ENCODE assay signal across 2 cellular contexts in the genomic region with DNA sequence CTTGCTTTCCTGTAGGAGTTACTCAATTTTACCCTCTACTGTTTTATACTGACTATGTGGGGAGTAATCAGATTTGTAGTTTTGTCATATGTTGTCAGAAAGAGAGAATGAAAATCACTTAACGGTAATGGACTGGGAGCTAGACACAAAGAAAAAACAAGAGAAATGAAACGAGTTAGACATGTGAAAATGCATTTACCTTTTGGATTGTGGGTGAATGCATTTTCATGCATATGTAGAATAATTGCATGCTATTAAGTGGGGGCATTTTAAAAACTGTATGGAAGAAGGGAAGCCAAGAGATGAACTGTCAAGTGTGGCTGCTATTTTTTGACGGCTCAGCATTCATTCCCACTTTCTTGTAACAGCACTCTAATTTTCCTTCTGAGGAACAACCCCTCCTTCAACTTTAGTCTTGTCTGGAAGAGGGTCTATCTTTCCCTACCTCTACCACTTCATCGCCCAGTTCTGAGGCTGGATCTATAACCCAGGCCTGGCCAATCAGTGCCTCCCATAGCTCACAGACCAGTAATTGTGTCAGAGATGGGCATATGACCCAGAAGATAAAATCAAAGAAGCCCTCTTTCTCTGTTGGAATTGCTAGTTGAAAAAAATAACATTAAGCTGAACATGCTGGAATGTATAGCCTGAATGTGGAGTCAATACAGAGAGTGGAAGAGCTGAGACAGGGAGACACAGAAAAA.
TF ChIP-seq lines count a peak whose summit lies in the region.

No MANE protein-coding gene starts in this region.

TF ChIP-seq in IMR-90, 13 proteins besides CTCF, POLR2A, EP300 and RAD21:
- peak; percentile 25; the same call in 1 of the 2 replicates for TF ChIP-seq MAFK (IDR thresholded peaks at IDR 0.05; ENCODE audit: low read depth, low read length)
- TF ChIP-seq, protein P1, sequence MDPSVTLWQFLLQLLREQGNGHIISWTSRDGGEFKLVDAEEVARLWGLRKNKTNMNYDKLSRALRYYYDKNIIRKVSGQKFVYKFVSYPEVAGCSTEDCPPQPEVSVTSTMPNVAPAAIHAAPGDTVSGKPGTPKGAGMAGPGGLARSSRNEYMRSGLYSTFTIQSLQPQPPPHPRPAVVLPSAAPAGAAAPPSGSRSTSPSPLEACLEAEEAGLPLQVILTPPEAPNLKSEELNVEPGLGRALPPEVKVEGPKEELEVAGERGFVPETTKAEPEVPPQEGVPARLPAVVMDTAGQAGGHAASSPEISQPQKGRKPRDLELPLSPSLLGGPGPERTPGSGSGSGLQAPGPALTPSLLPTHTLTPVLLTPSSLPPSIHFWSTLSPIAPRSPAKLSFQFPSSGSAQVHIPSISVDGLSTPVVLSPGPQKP (IDR thresholded peaks at IDR 0.05; ENCODE audit: borderline replicate concordance, low read depth, low read length): no peak
- no peak for TF ChIP-seq MXI1 (IDR thresholded peaks at IDR 0.05; ENCODE audit: borderline replicate concordance, low read depth, low read length)

TF ChIP-seq in K562, 482 proteins besides CTCF, POLR2A, EP300 and RAD21:
- no peak for TF ChIP-seq PHF20 (IDR thresholded peaks at IDR 0.05; ENCODE audit: partially characterized antibody)
- TF ChIP-seq MAFG (tag; conservative IDR thresholded peaks at IDR 0.05): 0 out of 2 replicates have a peak, but pooled peaks have one; percentile 21
- peak; percentile 70; the same call in 1 of the 2 replicates for TF ChIP-seq BMI1 (IDR thresholded peaks at IDR 0.05; ENCODE audit: low read length)
- TF ChIP-seq CBX8 (IDR thresholded peaks at IDR 0.05; ENCODE audit: borderline replicate concordance, extremely low read depth, low read depth, low read length, poor library complexity, severe bottlenecking): peak; percentile 98
- no peak for TF ChIP-seq TFAM (CRISPR knock-in tag; conservative IDR thresholded peaks at IDR 0.05)
- TF ChIP-seq HNRNPH1 (optimal IDR thresholded peaks at IDR 0.05; ENCODE audit: low read depth, low read length): no peak
- TF ChIP-seq, protein P2, sequence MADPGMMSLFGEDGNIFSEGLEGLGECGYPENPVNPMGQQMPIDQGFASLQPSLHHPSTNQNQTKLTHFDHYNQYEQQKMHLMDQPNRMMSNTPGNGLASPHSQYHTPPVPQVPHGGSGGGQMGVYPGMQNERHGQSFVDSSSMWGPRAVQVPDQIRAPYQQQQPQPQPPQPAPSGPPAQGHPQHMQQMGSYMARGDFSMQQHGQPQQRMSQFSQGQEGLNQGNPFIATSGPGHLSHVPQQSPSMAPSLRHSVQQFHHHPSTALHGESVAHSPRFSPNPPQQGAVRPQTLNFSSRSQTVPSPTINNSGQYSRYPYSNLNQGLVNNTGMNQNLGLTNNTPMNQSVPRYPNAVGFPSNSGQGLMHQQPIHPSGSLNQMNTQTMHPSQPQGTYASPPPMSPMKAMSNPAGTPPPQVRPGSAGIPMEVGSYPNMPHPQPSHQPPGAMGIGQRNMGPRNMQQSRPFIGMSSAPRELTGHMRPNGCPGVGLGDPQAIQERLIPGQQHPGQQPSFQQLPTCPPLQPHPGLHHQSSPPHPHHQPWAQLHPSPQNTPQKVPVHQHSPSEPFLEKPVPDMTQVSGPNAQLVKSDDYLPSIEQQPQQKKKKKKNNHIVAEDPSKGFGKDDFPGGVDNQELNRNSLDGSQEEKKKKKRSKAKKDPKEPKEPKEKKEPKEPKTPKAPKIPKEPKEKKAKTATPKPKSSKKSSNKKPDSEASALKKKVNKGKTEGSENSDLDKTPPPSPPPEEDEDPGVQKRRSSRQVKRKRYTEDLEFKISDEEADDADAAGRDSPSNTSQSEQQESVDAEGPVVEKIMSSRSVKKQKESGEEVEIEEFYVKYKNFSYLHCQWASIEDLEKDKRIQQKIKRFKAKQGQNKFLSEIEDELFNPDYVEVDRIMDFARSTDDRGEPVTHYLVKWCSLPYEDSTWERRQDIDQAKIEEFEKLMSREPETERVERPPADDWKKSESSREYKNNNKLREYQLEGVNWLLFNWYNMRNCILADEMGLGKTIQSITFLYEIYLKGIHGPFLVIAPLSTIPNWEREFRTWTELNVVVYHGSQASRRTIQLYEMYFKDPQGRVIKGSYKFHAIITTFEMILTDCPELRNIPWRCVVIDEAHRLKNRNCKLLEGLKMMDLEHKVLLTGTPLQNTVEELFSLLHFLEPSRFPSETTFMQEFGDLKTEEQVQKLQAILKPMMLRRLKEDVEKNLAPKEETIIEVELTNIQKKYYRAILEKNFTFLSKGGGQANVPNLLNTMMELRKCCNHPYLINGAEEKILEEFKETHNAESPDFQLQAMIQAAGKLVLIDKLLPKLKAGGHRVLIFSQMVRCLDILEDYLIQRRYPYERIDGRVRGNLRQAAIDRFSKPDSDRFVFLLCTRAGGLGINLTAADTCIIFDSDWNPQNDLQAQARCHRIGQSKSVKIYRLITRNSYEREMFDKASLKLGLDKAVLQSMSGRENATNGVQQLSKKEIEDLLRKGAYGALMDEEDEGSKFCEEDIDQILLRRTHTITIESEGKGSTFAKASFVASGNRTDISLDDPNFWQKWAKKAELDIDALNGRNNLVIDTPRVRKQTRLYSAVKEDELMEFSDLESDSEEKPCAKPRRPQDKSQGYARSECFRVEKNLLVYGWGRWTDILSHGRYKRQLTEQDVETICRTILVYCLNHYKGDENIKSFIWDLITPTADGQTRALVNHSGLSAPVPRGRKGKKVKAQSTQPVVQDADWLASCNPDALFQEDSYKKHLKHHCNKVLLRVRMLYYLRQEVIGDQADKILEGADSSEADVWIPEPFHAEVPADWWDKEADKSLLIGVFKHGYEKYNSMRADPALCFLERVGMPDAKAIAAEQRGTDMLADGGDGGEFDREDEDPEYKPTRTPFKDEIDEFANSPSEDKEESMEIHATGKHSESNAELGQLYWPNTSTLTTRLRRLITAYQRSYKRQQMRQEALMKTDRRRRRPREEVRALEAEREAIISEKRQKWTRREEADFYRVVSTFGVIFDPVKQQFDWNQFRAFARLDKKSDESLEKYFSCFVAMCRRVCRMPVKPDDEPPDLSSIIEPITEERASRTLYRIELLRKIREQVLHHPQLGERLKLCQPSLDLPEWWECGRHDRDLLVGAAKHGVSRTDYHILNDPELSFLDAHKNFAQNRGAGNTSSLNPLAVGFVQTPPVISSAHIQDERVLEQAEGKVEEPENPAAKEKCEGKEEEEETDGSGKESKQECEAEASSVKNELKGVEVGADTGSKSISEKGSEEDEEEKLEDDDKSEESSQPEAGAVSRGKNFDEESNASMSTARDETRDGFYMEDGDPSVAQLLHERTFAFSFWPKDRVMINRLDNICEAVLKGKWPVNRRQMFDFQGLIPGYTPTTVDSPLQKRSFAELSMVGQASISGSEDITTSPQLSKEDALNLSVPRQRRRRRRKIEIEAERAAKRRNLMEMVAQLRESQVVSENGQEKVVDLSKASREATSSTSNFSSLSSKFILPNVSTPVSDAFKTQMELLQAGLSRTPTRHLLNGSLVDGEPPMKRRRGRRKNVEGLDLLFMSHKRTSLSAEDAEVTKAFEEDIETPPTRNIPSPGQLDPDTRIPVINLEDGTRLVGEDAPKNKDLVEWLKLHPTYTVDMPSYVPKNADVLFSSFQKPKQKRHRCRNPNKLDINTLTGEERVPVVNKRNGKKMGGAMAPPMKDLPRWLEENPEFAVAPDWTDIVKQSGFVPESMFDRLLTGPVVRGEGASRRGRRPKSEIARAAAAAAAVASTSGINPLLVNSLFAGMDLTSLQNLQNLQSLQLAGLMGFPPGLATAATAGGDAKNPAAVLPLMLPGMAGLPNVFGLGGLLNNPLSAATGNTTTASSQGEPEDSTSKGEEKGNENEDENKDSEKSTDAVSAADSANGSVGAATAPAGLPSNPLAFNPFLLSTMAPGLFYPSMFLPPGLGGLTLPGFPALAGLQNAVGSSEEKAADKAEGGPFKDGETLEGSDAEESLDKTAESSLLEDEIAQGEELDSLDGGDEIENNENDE (IDR thresholded peaks at IDR 0.05; ENCODE audit: low read depth, low read length): no peak
- peak; percentile 65 for TF ChIP-seq CBX2 (IDR thresholded peaks at IDR 0.05; ENCODE audit: insufficient read depth, low read length, poor library complexity, severe bottlenecking)
- no peak for TF ChIP-seq CREB1 (IDR thresholded peaks at IDR 0.05)
- TF ChIP-seq CREB1 (CRISPR knock-in tag; IDR thresholded peaks at IDR 0.05): no peak
- TF ChIP-seq ZFP36 (IDR thresholded peaks at IDR 0.05; ENCODE audit: low read depth, low read length, partially characterized antibody): peak; percentile 48
- TF ChIP-seq NFIC (IDR thresholded peaks at IDR 0.05): 0 out of 2 replicates have a peak, but pooled peaks have one; percentile 8
- TF ChIP-seq ZNF316 (IDR thresholded peaks at IDR 0.05): peak; percentile 65
- no peak for TF ChIP-seq ZFP1 (CRISPR knock-in tag; IDR thresholded peaks at IDR 0.05)
- TF ChIP-seq RNF2 (IDR thresholded peaks at IDR 0.05): peak; percentile 78; the same call in 1 of the 2 replicates
- TF ChIP-seq, protein P3, sequence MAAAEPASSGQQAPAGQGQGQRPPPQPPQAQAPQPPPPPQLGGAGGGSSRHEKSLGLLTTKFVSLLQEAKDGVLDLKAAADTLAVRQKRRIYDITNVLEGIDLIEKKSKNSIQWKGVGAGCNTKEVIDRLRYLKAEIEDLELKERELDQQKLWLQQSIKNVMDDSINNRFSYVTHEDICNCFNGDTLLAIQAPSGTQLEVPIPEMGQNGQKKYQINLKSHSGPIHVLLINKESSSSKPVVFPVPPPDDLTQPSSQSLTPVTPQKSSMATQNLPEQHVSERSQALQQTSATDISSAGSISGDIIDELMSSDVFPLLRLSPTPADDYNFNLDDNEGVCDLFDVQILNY (CRISPR knock-in tag; IDR thresholded peaks at IDR 0.05): no peak
- TF ChIP-seq, protein P4, sequence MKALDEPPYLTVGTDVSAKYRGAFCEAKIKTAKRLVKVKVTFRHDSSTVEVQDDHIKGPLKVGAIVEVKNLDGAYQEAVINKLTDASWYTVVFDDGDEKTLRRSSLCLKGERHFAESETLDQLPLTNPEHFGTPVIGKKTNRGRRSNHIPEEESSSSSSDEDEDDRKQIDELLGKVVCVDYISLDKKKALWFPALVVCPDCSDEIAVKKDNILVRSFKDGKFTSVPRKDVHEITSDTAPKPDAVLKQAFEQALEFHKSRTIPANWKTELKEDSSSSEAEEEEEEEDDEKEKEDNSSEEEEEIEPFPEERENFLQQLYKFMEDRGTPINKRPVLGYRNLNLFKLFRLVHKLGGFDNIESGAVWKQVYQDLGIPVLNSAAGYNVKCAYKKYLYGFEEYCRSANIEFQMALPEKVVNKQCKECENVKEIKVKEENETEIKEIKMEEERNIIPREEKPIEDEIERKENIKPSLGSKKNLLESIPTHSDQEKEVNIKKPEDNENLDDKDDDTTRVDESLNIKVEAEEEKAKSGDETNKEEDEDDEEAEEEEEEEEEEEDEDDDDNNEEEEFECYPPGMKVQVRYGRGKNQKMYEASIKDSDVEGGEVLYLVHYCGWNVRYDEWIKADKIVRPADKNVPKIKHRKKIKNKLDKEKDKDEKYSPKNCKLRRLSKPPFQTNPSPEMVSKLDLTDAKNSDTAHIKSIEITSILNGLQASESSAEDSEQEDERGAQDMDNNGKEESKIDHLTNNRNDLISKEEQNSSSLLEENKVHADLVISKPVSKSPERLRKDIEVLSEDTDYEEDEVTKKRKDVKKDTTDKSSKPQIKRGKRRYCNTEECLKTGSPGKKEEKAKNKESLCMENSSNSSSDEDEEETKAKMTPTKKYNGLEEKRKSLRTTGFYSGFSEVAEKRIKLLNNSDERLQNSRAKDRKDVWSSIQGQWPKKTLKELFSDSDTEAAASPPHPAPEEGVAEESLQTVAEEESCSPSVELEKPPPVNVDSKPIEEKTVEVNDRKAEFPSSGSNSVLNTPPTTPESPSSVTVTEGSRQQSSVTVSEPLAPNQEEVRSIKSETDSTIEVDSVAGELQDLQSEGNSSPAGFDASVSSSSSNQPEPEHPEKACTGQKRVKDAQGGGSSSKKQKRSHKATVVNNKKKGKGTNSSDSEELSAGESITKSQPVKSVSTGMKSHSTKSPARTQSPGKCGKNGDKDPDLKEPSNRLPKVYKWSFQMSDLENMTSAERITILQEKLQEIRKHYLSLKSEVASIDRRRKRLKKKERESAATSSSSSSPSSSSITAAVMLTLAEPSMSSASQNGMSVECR (CRISPR knock-in tag; IDR thresholded peaks at IDR 0.05): no peak
- TF ChIP-seq, protein P5, sequence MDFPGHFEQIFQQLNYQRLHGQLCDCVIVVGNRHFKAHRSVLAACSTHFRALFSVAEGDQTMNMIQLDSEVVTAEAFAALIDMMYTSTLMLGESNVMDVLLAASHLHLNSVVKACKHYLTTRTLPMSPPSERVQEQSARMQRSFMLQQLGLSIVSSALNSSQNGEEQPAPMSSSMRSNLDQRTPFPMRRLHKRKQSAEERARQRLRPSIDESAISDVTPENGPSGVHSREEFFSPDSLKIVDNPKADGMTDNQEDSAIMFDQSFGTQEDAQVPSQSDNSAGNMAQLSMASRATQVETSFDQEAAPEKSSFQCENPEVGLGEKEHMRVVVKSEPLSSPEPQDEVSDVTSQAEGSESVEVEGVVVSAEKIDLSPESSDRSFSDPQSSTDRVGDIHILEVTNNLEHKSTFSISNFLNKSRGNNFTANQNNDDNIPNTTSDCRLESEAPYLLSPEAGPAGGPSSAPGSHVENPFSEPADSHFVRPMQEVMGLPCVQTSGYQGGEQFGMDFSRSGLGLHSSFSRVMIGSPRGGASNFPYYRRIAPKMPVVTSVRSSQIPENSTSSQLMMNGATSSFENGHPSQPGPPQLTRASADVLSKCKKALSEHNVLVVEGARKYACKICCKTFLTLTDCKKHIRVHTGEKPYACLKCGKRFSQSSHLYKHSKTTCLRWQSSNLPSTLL (IDR thresholded peaks at IDR 0.05): no peak
- no peak for TF ChIP-seq CSDE1 (IDR thresholded peaks at IDR 0.05)
- TF ChIP-seq ZKSCAN1 (IDR thresholded peaks at IDR 0.05; ENCODE audit: low read depth, low read length): no peak
